ENCODE assay signal across 10 cellular contexts in the genomic region with DNA sequence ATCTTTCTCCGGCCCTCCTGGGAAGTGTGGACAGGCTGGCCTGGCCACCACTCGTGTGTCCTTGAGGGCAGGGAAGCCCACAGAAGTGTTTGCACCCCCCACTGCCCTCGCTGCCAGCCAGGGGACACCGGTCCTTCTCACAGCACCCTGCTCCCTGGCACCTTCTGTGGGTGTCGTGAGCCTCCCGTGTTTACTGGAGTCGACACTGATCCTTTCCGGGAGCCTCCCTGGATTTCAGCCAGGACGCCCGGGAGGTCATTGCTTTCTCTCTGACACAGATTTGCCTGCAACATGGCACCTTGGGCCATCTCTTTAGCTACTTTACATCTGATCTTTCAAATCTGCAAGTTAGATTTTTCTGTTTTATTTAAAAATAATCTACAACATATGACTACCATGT.
DNase-seq lines count a peak whose midpoint lies in the region; ATAC-seq and TF ChIP-seq lines count a peak whose summit lies in the region.
"Had no signal": no experiment of that assay in that cellular context is flagged by ENCODE, and none has a peak within 500 bp of the region (broad histone marks: within the 10 kb centered on the region; RNA-seq: fewer than 3 reads in every experiment).

No MANE protein-coding gene starts in this region.

- H3K4me1 ChIP-seq in OCI-LY3 (ENCODE audit: low read length): peaks cover 57% of the 10 kb centered on the region
- H3K4me1 ChIP-seq in osteoblast (ENCODE audit: insufficient read depth, low read length): peaks cover 15% of the 10 kb centered on the region

- H3K4me2 ChIP-seq in OCI-LY3 (ENCODE audit: low read length): peak overlapping the region; percentile 49
- H3K4me2 ChIP-seq in osteoblast (ENCODE audit: insufficient read depth, low read length): peak overlapping the region; percentile 72

- H3K9me3 ChIP-seq in OCI-LY3 (ENCODE audit: insufficient read depth, low read length): peaks cover 8% of the 10 kb centered on the region; the same call in 1 of the 2 replicates
- H3K9me3 ChIP-seq in osteoblast (ENCODE audit: low read depth, low read length): peaks cover 4% of the 10 kb centered on the region

- TF ChIP-seq CTCF in OCI-LY3 (IDR thresholded peaks at IDR 0.05; ENCODE audit: low read depth, low read length): no peak
- TF ChIP-seq CTCF in epithelial cell of esophagus (IDR thresholded peaks at IDR 0.05; ENCODE audit: insufficient read depth, low read depth, low read length, missing control alignments): no peak
- TF ChIP-seq CTCF in osteoblast (IDR thresholded peaks at IDR 0.05; ENCODE audit: extremely low read depth, low read depth, low read length): no peak

- peaks cover 94% of the 10 kb centered on the region for H3K36me3 ChIP-seq in OCI-LY3 (replicated peaks; ENCODE audit: low read depth, low read length)
- H3K36me3 ChIP-seq in osteoblast (ENCODE audit: insufficient read depth, low read length): peaks cover 49% of the 10 kb centered on the region

- peaks cover 50% of the 10 kb centered on the region for H3K79me2 ChIP-seq in OCI-LY3 (ENCODE audit: low read length)
- H3K79me2 ChIP-seq in osteoblast (ENCODE audit: insufficient read depth, low read length): peaks cover 33% of the 10 kb centered on the region

- H3K9ac ChIP-seq in OCI-LY3 (ENCODE audit: low read length): no peak overlapping the region; the same call in 1 of the 2 replicates

- H3K27ac ChIP-seq in OCI-LY3 (ENCODE audit: low read length): peak overlapping the region; percentile 72
- H3K27ac ChIP-seq in osteoblast (ENCODE audit: low read depth, low read length): peak overlapping the region; percentile 44

- 0 out of 2 replicates have a peak overlapping the region, but pooled peaks have one; percentile 1 for H3K4me3 ChIP-seq in OCI-LY3 (ENCODE audit: low read length)
- H3K4me3 ChIP-seq in epithelial cell of esophagus (ENCODE audit: low read length): no peak overlapping the region
- H3K4me3 ChIP-seq in osteoblast (ENCODE audit: insufficient read depth, low read length): no peak overlapping the region

- H3K27me3 ChIP-seq in OCI-LY3 (ENCODE audit: low read depth, low read length) (no peaks in the 10 kb centered on the region), osteoblast (ENCODE audit: insufficient read depth, low read length) (no peaks in the 10 kb centered on the region)

- DNase-seq in ELR (ENCODE audit: low read depth) (peak; percentile 35), epithelial cell of esophagus (ENCODE audit: low read depth) (peak; percentile 27), osteoblast (ENCODE audit: insufficient read length, low spot score, missing footprints) (peak; percentile 69), GF-D8 (lab: John Stamatoyannopoulos, UW) (no peak)
- no peak for DNase-seq in stimulated activated CD4-positive, alpha-beta T cell treated with anti-CD3 and anti-CD28 coated beads, Interleukin-4, amount 100 ng/mL, for 24 hours
- DNase-seq: anterior cingulate cortex, NCI-H1417, NCI-H510A treated with DMSO at 0.1 percent for 48 hours had no signal

- H2AFZ ChIP-seq in OCI-LY3 (ENCODE audit: low read depth, low read length) (no peak overlapping the region), osteoblast (ENCODE audit: low read length) (no peak overlapping the region)

- no peak for ATAC-seq in HG02973 (IDR thresholded peaks at IDR 0.05; ENCODE audit: unreplicated experiment)

- H4K20me1 ChIP-seq in OCI-LY3 (ENCODE audit: insufficient read depth, low read length) (no peaks in the 10 kb centered on the region), osteoblast (ENCODE audit: insufficient read depth, low read length) (peaks cover 2% of the 10 kb centered on the region)

Comparison
In these comparisons a context has a peak if more than half of its experiments do, and no peak if none do; other contexts are left out.
1. DNase-seq: peak in ELR (single experiment), epithelial cell of esophagus (single experiment) and osteoblast (single experiment); none in stimulated activated CD4-positive, alpha-beta T cell treated with anti-CD3 and anti-CD28 coated beads, Interleukin-4, amount 100 ng/mL, for 24 hours (single experiment) and GF-D8 (single experiment).